7 cellular contexts compared by ENCODE assay signal in genomic region chr5:34923694-34924461, GRCh38. TPM values are rescaled to one million over a fixed set of nuclear protein-coding genes. Genes with fewer than 3 reads are reported as not detected.
DNase-seq lines count a peak whose midpoint lies in the region; ATAC-seq and TF ChIP-seq lines count a peak whose summit lies in the region.

No MANE protein-coding gene starts in this region.

- H3K4me1 Mint-ChIP-seq in brain, result peaks cover 11% of the 10 kb centered on the region

- peak overlapping the region in 3 of 5 experiments; percentile 6 to 71 (median 66) for H3K27ac Mint-ChIP-seq in brain

- no peaks in the 10 kb centered on the region for H3K9me3 ChIP-seq in trophoblast cell (ENCODE audit: insufficient read depth, low read depth, low read length)
- H3K9me3 ChIP-seq in vagina, result no peaks in the 10 kb centered on the region

- peaks cover 3% of the 10 kb centered on the region for H3K27me3 Mint-ChIP-seq in brain

- TF ChIP-seq POLR2A in GM18505 (IDR thresholded peaks at IDR 0.05; ENCODE audit: borderline replicate concordance, extremely low read depth, insufficient read depth, insufficient read length) (no peak), vagina (IDR thresholded peaks at IDR 0.05) (no peak)

- peaks cover 45% of the 10 kb centered on the region for H3K36me3 Mint-ChIP-seq in brain

- intact Hi-C loops in vagina (cut with DNase I), result no loop called here

- peaks cover 4% of the 10 kb centered on the region in 2 experiments for H3K4me1 ChIP-seq in trophoblast cell (ENCODE audit: control insufficient read depth in 1 of 2, insufficient read depth in 2 of 2, low read length in 2 of 2)
- peaks cover 12% of the 10 kb centered on the region for H3K4me1 ChIP-seq in vagina

- H3K4me2 ChIP-seq in trophoblast cell (ENCODE audit: low read length), result peak overlapping the region; percentile 21

- no peak overlapping the region for H2AFZ ChIP-seq in trophoblast cell (ENCODE audit: insufficient read depth, low read length, poor library complexity)

- peak overlapping the region in 1 of 5 experiments; percentile 50 for H3K4me3 Mint-ChIP-seq in brain

- H3K27ac ChIP-seq in trophoblast cell (ENCODE audit: low read depth, low read length), result peak overlapping the region; percentile 42
- no peak overlapping the region for H3K27ac ChIP-seq in vagina

- no peak overlapping the region for H3K23ac ChIP-seq in trophoblast cell (ENCODE audit: low read length)

- H3K4ac ChIP-seq in trophoblast cell (ENCODE audit: low read depth, low read length), result no peak overlapping the region

- no peak overlapping the region for H2BK5ac ChIP-seq in trophoblast cell (ENCODE audit: low read depth, low read length, poor library complexity)

- H4K12ac ChIP-seq in trophoblast cell (ENCODE audit: low read depth, low read length), result no peak overlapping the region

- no peaks in the 10 kb centered on the region for H3K79me1 ChIP-seq in trophoblast cell (ENCODE audit: low read length)

- no peak overlapping the region for H4K91ac ChIP-seq in trophoblast cell (ENCODE audit: low read depth, low read length)

- no CpG with 5 or more reads among the region's 3 CpGs for WGBS in trophoblast cell (ENCODE audit: extremely low coverage, insufficient coverage, insufficient read length)

- no peaks in the 10 kb centered on the region for H3K9me3 Mint-ChIP-seq in brain

- H3K14ac ChIP-seq in trophoblast cell (ENCODE audit: low read length), result peak overlapping the region; percentile 34

- DNase-seq in OCI-M1 (lab: John Stamatoyannopoulos, UW) (peak; percentile 89), trophoblast cell (peak; percentile 29 to 73), RPMI8226 (no peak), vagina (ENCODE audit: extremely low spot score in 2 of 2) (no peak)

- H3K4me3 ChIP-seq in trophoblast cell (ENCODE audit: low read depth, low read length) (no peak overlapping the region), vagina (no peak overlapping the region)

- no peak overlapping the region for H3K18ac ChIP-seq in trophoblast cell (ENCODE audit: low read length)

- ATAC-seq in GM18505 (IDR thresholded peaks at IDR 0.05; ENCODE audit: unreplicated experiment) (peak; percentile 54), HG02678 (IDR thresholded peaks at IDR 0.05; ENCODE audit: unreplicated experiment) (peak; percentile 52)

- no peak overlapping the region for H2BK120ac ChIP-seq in trophoblast cell (ENCODE audit: insufficient read depth, low read length, poor library complexity)

- no peak overlapping the region for H2BK12ac ChIP-seq in trophoblast cell (ENCODE audit: low read length)

- TF ChIP-seq CTCF in brain (conservative IDR thresholded peaks at IDR 0.05) (no peak), vagina (IDR thresholded peaks at IDR 0.05) (no peak)

- H3K27me3 ChIP-seq in trophoblast cell (ENCODE audit: insufficient read depth, low read length) (no peaks in the 10 kb centered on the region), vagina (no peaks in the 10 kb centered on the region)

- H2AK5ac ChIP-seq in trophoblast cell (ENCODE audit: low read length), result no peak overlapping the region

- H3K36me3 ChIP-seq in trophoblast cell (ENCODE audit: control insufficient read depth in 1 of 2, insufficient read depth in 2 of 2, low read length in 2 of 2), result peaks cover 15 to 18% of the 10 kb centered on the region in 2 experiments
- H3K36me3 ChIP-seq in vagina, result peaks cover 0 to 73% of the 10 kb centered on the region in 2 donors

- H4K8ac ChIP-seq in trophoblast cell (ENCODE audit: low read depth, low read length), result no peak overlapping the region

- H3K9ac ChIP-seq in trophoblast cell (ENCODE audit: low read length), result no peak overlapping the region

- H3K79me2 ChIP-seq in trophoblast cell (ENCODE audit: control insufficient read depth, insufficient read depth, low read length, poor library complexity), result no peaks in the 10 kb centered on the region

RNA-seq across cellular contexts. Expression of gene DNAJC21, which starts 5.5 kb away (rescaled TPM):
- 16.2 TPM for polyA plus RNA-seq in brain (ENCODE audit: insufficient read depth, low read depth, low replicate concordance)
- polyA plus RNA-seq in trophoblast cell (2013), result 49.8 and 50.4 TPM in 2 replicates
- 38.5 TPM for total RNA-seq in vagina

RNA-seq across cellular contexts. Expression of gene BRIX1, which starts 8.4 kb away (rescaled TPM):
- polyA plus RNA-seq in brain (ENCODE audit: insufficient read depth, low read depth, low replicate concordance), result 23.5 TPM
- polyA plus RNA-seq in trophoblast cell (2013), result 49.2 and 53.1 TPM in 2 replicates
- total RNA-seq in vagina, result 10.3 TPM

RNA-seq across cellular contexts. Expression of gene RAD1, which starts 8.6 kb away (rescaled TPM):
- 44.2 TPM for polyA plus RNA-seq in brain (ENCODE audit: insufficient read depth, low read depth, low replicate concordance)
- 29.7 and 31.0 TPM in 2 replicates for polyA plus RNA-seq in trophoblast cell (2013)
- 27.7 TPM for total RNA-seq in vagina

Comparison
In these comparisons a context has a peak if more than half of its experiments do, and no peak if none do; other contexts are left out.
1. DNase-seq: peak in OCI-M1 (single experiment) and trophoblast cell (2 of 2); none in RPMI8226 (single experiment) and vagina (0 of 2).